Comparison of ENCODE assay signal across 1 cellular context in the genomic region with DNA sequence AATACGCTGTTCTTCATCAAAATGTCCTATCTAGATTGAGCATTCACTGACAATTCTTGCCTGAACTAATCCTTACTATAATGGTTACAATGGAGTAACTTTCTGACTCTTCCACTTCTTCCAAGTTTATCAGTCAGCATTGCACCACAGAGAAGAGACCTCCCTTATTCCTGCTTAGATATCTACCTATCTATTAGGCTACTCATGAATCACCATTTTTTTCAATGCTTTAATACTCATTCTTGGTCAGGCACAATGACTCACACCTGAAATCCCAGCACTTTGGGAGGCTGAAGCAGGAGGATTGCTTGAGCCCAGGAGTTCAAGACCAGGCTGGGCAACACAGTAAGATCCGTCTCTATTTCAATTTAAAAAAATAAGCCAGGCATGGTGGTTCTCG.
TF ChIP-seq lines count a peak whose summit lies in the region.

No MANE protein-coding gene starts in this region.

TF ChIP-seq in SK-N-SH, 30 proteins besides CTCF, POLR2A, EP300 and RAD21 (continued from another document):
- TF ChIP-seq, protein P1, sequence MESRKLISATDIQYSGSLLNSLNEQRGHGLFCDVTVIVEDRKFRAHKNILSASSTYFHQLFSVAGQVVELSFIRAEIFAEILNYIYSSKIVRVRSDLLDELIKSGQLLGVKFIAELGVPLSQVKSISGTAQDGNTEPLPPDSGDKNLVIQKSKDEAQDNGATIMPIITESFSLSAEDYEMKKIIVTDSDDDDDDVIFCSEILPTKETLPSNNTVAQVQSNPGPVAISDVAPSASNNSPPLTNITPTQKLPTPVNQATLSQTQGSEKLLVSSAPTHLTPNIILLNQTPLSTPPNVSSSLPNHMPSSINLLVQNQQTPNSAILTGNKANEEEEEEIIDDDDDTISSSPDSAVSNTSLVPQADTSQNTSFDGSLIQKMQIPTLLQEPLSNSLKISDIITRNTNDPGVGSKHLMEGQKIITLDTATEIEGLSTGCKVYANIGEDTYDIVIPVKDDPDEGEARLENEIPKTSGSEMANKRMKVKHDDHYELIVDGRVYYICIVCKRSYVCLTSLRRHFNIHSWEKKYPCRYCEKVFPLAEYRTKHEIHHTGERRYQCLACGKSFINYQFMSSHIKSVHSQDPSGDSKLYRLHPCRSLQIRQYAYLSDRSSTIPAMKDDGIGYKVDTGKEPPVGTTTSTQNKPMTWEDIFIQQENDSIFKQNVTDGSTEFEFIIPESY (IDR thresholded peaks at IDR 0.05; ENCODE audit: borderline replicate concordance, low read depth), result no peak
- no peak for TF ChIP-seq SIN3A (IDR thresholded peaks at IDR 0.05; ENCODE audit: borderline replicate concordance, low read depth, low read length)
- no peak for TF ChIP-seq TAF1 (IDR thresholded peaks at IDR 0.05; ENCODE audit: borderline replicate concordance, low read depth, low read length)
